In genomic region chr3:98900265-98901031, GRCh38 we compare ENCODE assay signal across 7 cellular contexts. TPM values are rescaled to one million over a fixed set of nuclear protein-coding genes. Genes with fewer than 3 reads are reported as not detected.
DNase-seq lines count a peak whose midpoint lies in the region; ATAC-seq, FAIRE-seq and TF ChIP-seq lines count a peak whose summit lies in the region.

No MANE protein-coding gene starts in this region.

- peaks cover 46 to 65% of the 10 kb centered on the region in 2 experiments for H3K4me1 ChIP-seq in HCT116 (ENCODE audit: control insufficient read depth in 1 of 2, insufficient read depth in 2 of 2, low read length in 2 of 2)
- peaks cover 4 to 5% of the 10 kb centered on the region in 2 experiments for H3K4me1 ChIP-seq in SK-N-SH (ENCODE audit: control insufficient read depth in 1 of 2, insufficient read depth in 2 of 2, low read depth in 1 of 2, low read length in 1 of 2)
- H3K4me1 ChIP-seq in foreskin keratinocyte: peaks cover 20% of the 10 kb centered on the region
- H3K4me1 ChIP-seq in small intestine (ENCODE audit: control insufficient read depth in 2 of 2, insufficient read depth in 1 of 2, low read depth in 1 of 2, low read length in 1 of 2): peaks cover 0 to 3% of the 10 kb centered on the region in 2 donors

- no peak overlapping the region for H2AFZ ChIP-seq in HCT116 (ENCODE audit: low read depth, low read length, poor library complexity, severe bottlenecking)
- no peak overlapping the region for H2AFZ ChIP-seq in SK-N-SH (ENCODE audit: low read depth)

- H3K9me2 ChIP-seq in HCT116 (ENCODE audit: insufficient read depth): no peaks in the 10 kb centered on the region
- H3K9me2 ChIP-seq in SK-N-SH: no peaks in the 10 kb centered on the region

- TSS peak; percentile 45 for BruUV-seq in HCT116 (replicated peaks; lab: Mats Ljungman, UMichigan)

- H3K9ac ChIP-seq in HCT116 (ENCODE audit: low read length) (peak overlapping the region; percentile 93), SK-N-SH (peak overlapping the region; percentile 95)

- no peak for FAIRE-seq in small intestine (lab: Jason Lieb, UNC)

- intact Hi-C loops in HCT116 (cut with micrococcal nuclease): loop anchor here (2.0 kb wide), 1 partner anchor 76 kb away; no protein-coding TSS in a partner anchor

- peaks cover 33% of the 10 kb centered on the region for H3F3A ChIP-seq in SK-N-SH (replicated peaks; ENCODE audit: insufficient read depth)

- H4K20me1 ChIP-seq in HCT116 (ENCODE audit: insufficient read depth) (peaks cover 5% of the 10 kb centered on the region; the same call in 1 of the 2 replicates), SK-N-SH (ENCODE audit: insufficient read depth) (peaks cover 54% of the 10 kb centered on the region)

- DNase-seq in HCT116 (ENCODE audit: low read depth, low spot score) (no peak), SK-N-SH (peak; percentile 5), foreskin keratinocyte (no peak), small intestine (no peak), inferior parietal cortex (ENCODE audit: extremely low spot score) (no peak)
- no peak for DNase-seq in stimulated activated CD4-positive, alpha-beta T cell treated with anti-CD3 and anti-CD28 coated beads, Interleukin-12 subunit alpha, Interleukin-12 subunit beta, amount 100 ng/mL, for 4 hours

- POLR2A ChIA-PET in HCT116 (lab: Charles Lee) (interaction anchor here (0.7 to 11.7 kb wide), 7 partner anchors 13 to 86 kb away, joined by 3 to 310 read pairs (median 58); no protein-coding TSS in a partner anchor), SK-N-SH (lab: Yijun Ruan, JAX) (interaction anchor here (1.8 kb wide), 1 partner anchor 52 kb away, joined by 3 read pairs; no protein-coding TSS in a partner anchor)

- H3K27ac ChIP-seq in HCT116 (ENCODE audit: low read depth, low read length): peak overlapping the region; percentile 99
- H3K27ac ChIP-seq in SK-N-SH (ENCODE audit: low read depth in 2 of 2, low read length in 1 of 2): peak overlapping the region; percentile 82 to 92
- peak overlapping the region; percentile 57 for H3K27ac ChIP-seq in foreskin keratinocyte
- no peak overlapping the region for H3K27ac ChIP-seq in small intestine (ENCODE audit: low read depth in 1 of 2, low read length in 1 of 2)

- WGBS in SK-N-SH (ENCODE audit: low lambda C conversion rate): 2% methylated on average over 16 of the region's 17 CpGs
- 9 to 12% (median 12%) methylated on average over 17 of the region's 17 CpGs for WGBS in small intestine, 3 donors

- RAD21 ChIA-PET in HCT116 (lab: Charles Lee; ENCODE audit: low non-redundant PET in 1 of 2, low total read pairs in 2 of 2, uncharacterized antibody in 2 of 2, unreplicated experiment in 2 of 2): no interaction called here

- ATAC-seq in HCT116 (no peak), foreskin keratinocyte (no peak), HG03457 (IDR thresholded peaks at IDR 0.05; ENCODE audit: unreplicated experiment) (no peak)

- no peak for TF ChIP-seq CTCF in HCT116 (IDR thresholded peaks at IDR 0.05 in 2 of 3, conservative IDR thresholded peaks at IDR 0.05 in 1 of 3; ENCODE audit: borderline replicate concordance in 1 of 3, insufficient read depth in 1 of 3, low read depth in 2 of 3, low read length in 2 of 3)
- no peak for TF ChIP-seq CTCF in SK-N-SH (IDR thresholded peaks at IDR 0.05)
- no peak for TF ChIP-seq CTCF in foreskin keratinocyte (conservative IDR thresholded peaks at IDR 0.05)

- H3K9me3 ChIP-seq in HCT116 (ENCODE audit: control insufficient read depth in 1 of 2, insufficient read depth in 1 of 2, low read depth in 1 of 2, low read length in 2 of 2) (no peaks in the 10 kb centered on the region), SK-N-SH (no peaks in the 10 kb centered on the region), small intestine (ENCODE audit: control insufficient read depth, low read depth) (no peaks in the 10 kb centered on the region)

- H3K4me2 ChIP-seq in HCT116 (ENCODE audit: low read length): peak overlapping the region; percentile 83
- peak overlapping the region; percentile 81 for H3K4me2 ChIP-seq in SK-N-SH

- no peak for TF ChIP-seq RAD21 in HCT116 (IDR thresholded peaks at IDR 0.05; ENCODE audit: low read depth)
- no peak for TF ChIP-seq RAD21 in SK-N-SH (IDR thresholded peaks at IDR 0.05; ENCODE audit: low read length)

- H3K36me3 ChIP-seq in HCT116 (ENCODE audit: control insufficient read depth in 1 of 2, insufficient read depth in 2 of 2, low read length in 2 of 2) (peaks cover 28 to 47% of the 10 kb centered on the region in 2 experiments), SK-N-SH (replicated peaks in 1 of 2; ENCODE audit: control insufficient read depth in 1 of 2, insufficient read depth in 2 of 2, low read length in 1 of 2) (peaks cover 0 to 49% of the 10 kb centered on the region in 2 experiments), small intestine (ENCODE audit: control insufficient read depth in 2 of 2, insufficient read depth in 2 of 2, low read length in 2 of 2) (no peaks in the 10 kb centered on the region)

- peak overlapping the region; percentile 82 to 89 for H3K4me3 ChIP-seq in HCT116 (replicated peaks in 1 of 2; ENCODE audit: low read depth in 1 of 2, low read length in 2 of 2)
- H3K4me3 ChIP-seq in SK-N-SH (ENCODE audit: low read depth in 2 of 2, low read length in 1 of 2): peak overlapping the region; percentile 78 to 88
- H3K4me3 ChIP-seq in small intestine (ENCODE audit: low read depth in 1 of 2, low read length in 2 of 2): peak overlapping the region; percentile 68 to 85

- CTCF ChIA-PET in HCT116 (lab: Charles Lee) (no interaction called here), SK-N-SH (lab: Yijun Ruan, JAX) (interaction anchor here (1.3 to 1.5 kb wide), 4 partner anchors 12 to 298 kb away, joined by 3 to 6 read pairs (median 4); no protein-coding TSS in a partner anchor)

- no peak for TF ChIP-seq EP300 in SK-N-SH (IDR thresholded peaks at IDR 0.05; ENCODE audit: borderline replicate concordance in 1 of 2, low read depth in 1 of 2, low read length in 1 of 2)

- H3K79me2 ChIP-seq in HCT116 (ENCODE audit: insufficient read depth, low read length) (peaks cover 94% of the 10 kb centered on the region), SK-N-SH (ENCODE audit: insufficient read depth) (peaks cover 93% of the 10 kb centered on the region)

- no peaks in the 10 kb centered on the region for H3K27me3 ChIP-seq in HCT116 (ENCODE audit: insufficient read depth, low read length)
- H3K27me3 ChIP-seq in SK-N-SH (ENCODE audit: insufficient read depth): no peaks in the 10 kb centered on the region
- no peaks in the 10 kb centered on the region for H3K27me3 ChIP-seq in foreskin keratinocyte
- no peaks in the 10 kb centered on the region for H3K27me3 ChIP-seq in small intestine (ENCODE audit: control insufficient read depth in 2 of 2, insufficient read depth in 2 of 2, low read length in 2 of 2)

- no peak for TF ChIP-seq POLR2A in HCT116 (IDR thresholded peaks at IDR 0.05; ENCODE audit: borderline replicate concordance, extremely low read depth, insufficient read depth, insufficient read length)

TF ChIP-seq in HCT116, 20 proteins besides CTCF, POLR2A, EP300 and RAD21:
- TF ChIP-seq YY1 (IDR thresholded peaks at IDR 0.05; ENCODE audit: extremely low read depth, insufficient replicate concordance, low read depth, low read length) (peak; percentile 1), POLR2AphosphoS5 (IDR thresholded peaks at IDR 0.05; ENCODE audit: low read depth, low read length) (0 out of 2 replicates have a peak, but pooled peaks have one; percentile 22), FOSL1 (IDR thresholded peaks at IDR 0.05; ENCODE audit: low read depth) (0 out of 2 replicates have a peak, but pooled peaks have one; percentile 15), SIN3A (IDR thresholded peaks at IDR 0.05; ENCODE audit: low read depth) (peak; percentile 62; the same call in 1 of the 2 replicates)
- TF ChIP-seq, protein P1, sequence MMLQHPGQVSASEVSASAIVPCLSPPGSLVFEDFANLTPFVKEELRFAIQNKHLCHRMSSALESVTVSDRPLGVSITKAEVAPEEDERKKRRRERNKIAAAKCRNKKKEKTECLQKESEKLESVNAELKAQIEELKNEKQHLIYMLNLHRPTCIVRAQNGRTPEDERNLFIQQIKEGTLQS (IDR thresholded peaks at IDR 0.05): no peak; the same call in 1 of the 2 replicates

TF ChIP-seq in SK-N-SH, 30 proteins besides CTCF, POLR2A, EP300 and RAD21 (continues in another document):
- TF ChIP-seq TEAD4 (IDR thresholded peaks at IDR 0.05; ENCODE audit: borderline replicate concordance, insufficient read depth): no peak
- no peak for TF ChIP-seq SMC3 (IDR thresholded peaks at IDR 0.05; ENCODE audit: low read depth, low read length)
- TF ChIP-seq POLR2AphosphoS5 (IDR thresholded peaks at IDR 0.05; ENCODE audit: low read depth, low read length): no peak; the same call in 1 of the 2 replicates
- TF ChIP-seq TAF1 (IDR thresholded peaks at IDR 0.05; ENCODE audit: borderline replicate concordance, low read depth, low read length): no peak
- TF ChIP-seq MXI1 (IDR thresholded peaks at IDR 0.05; ENCODE audit: low read depth, low read length): no peak
- TF ChIP-seq TCF12 (IDR thresholded peaks at IDR 0.05): no peak
- TF ChIP-seq GABPA (IDR thresholded peaks at IDR 0.05; ENCODE audit: low read depth): no peak
- no peak for TF ChIP-seq CHD2 (IDR thresholded peaks at IDR 0.05; ENCODE audit: low read length, partially characterized antibody)
- no peak for TF ChIP-seq ELF1 (IDR thresholded peaks at IDR 0.05)
- no peak for TF ChIP-seq RFX5 (IDR thresholded peaks at IDR 0.05; ENCODE audit: low read length)
- TF ChIP-seq, protein P2, sequence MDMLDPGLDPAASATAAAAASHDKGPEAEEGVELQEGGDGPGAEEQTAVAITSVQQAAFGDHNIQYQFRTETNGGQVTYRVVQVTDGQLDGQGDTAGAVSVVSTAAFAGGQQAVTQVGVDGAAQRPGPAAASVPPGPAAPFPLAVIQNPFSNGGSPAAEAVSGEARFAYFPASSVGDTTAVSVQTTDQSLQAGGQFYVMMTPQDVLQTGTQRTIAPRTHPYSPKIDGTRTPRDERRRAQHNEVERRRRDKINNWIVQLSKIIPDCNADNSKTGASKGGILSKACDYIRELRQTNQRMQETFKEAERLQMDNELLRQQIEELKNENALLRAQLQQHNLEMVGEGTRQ (IDR thresholded peaks at IDR 0.05; ENCODE audit: borderline replicate concordance, low read depth, low read length): no peak
- no peak for TF ChIP-seq EZH2phosphoT487 (IDR thresholded peaks at IDR 0.05; ENCODE audit: borderline replicate concordance, low read depth)
- no peak for TF ChIP-seq GATA2 (CRISPR knock-in tag; IDR thresholded peaks at IDR 0.05)
- TF ChIP-seq RXRA (IDR thresholded peaks at IDR 0.05; ENCODE audit: borderline replicate concordance, low read depth): no peak
- TF ChIP-seq YY1 (IDR thresholded peaks at IDR 0.05; ENCODE audit: low read depth): no peak

RNA-seq across cellular contexts. Expression of gene DCBLD2, which starts 1.0 kb away (rescaled TPM):
- total RNA-seq in HCT116 (2021; ENCODE audit: unreplicated experiment): 532 TPM
- 106 and 160 TPM in 2 replicates for polyA plus RNA-seq in HCT116 (2012)
- 159 and 190 TPM in 2 replicates for polyA plus RNA-seq in SK-N-SH (2012; rRNA removed)
- polyA plus RNA-seq in SK-N-SH (2012; cell fraction: cytosol; rRNA removed): 198 and 211 TPM in 2 replicates
- 130 and 207 TPM in 2 replicates for polyA plus RNA-seq in SK-N-SH (2012; cell fraction: nucleus; rRNA removed)
- 397 and 472 TPM in 2 replicates for total RNA-seq in foreskin keratinocyte
- 84.0 and 93.4 TPM in 2 replicates for polyA plus RNA-seq in foreskin keratinocyte
- 1 to 10 TPM in 2 of 3 donors, under 1 TPM in 1; 0.22 to 3.0 (median 1.1) TPM for polyA plus RNA-seq in small intestine

Comparison
In these comparisons a context has a peak if more than half of its experiments do, and no peak if none do; other contexts are left out.
1. H3K27ac ChIP-seq: peak in HCT116 (single experiment), SK-N-SH (2 of 2) and foreskin keratinocyte (single experiment); none in small intestine (0 of 2).
2. RNA of gene DCBLD2, which starts 1.0 kb away (polyA plus RNA-seq): 130 to 211 TPM in SK-N-SH and 84.0 to 93.4 TPM in foreskin keratinocyte; 0.22 to 3.0 TPM in small intestine; every median in the first group is over 10 times any median in the second.
3. Of the 11 proteins assayed by ChIP-seq in both SK-N-SH and HCT116: peak only in SK-N-SH: none; only in HCT116: POLR2AphosphoS5, SIN3A and YY1; in both: none; in neither: 8.
4. Peak in every context shown above with its lines, with median percentiles within 50 percentile points of each other: H3K4me3 ChIP-seq.